20 cellular contexts compared by ENCODE assay signal in the genomic region with DNA sequence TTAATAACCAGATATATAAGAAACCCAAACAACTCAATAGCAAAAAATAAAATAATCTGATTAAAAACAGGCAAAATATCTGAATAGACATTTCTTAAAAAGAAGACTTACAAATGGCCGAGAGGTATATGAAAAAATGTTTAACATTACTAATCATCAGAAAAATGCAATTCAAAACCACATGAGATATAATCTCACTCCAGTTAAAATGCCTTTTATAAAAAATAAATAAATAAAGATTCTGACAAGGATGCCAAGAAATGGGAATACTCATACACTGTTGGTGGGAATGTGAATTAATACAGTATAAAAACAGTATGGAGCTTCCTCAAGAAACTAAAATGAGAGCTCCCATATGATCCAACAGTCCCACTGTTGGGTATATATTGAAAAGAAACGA. TPM values are rescaled to one million over a fixed set of nuclear protein-coding genes. Genes with fewer than 3 reads are reported as not detected.
DNase-seq lines count a peak whose midpoint lies in the region; ATAC-seq, FAIRE-seq and TF ChIP-seq lines count a peak whose summit lies in the region.
"Had no signal": no experiment of that assay in that cellular context is flagged by ENCODE, and none has a peak within 500 bp of the region (broad histone marks: within the 10 kb centered on the region; RNA-seq: fewer than 3 reads in every experiment).

No MANE protein-coding gene starts in this region.

- no peak for TF ChIP-seq RAD21 in K562 (CRISPR knock-in tag; conservative IDR thresholded peaks at IDR 0.05 in 1 of 2, IDR thresholded peaks at IDR 0.05 in 1 of 2)

- H3K4me2 ChIP-seq in PC-3 (ENCODE audit: low read length), result 0 out of 2 replicates have a peak overlapping the region, but pooled peaks have one; percentile 15
- H3K4me2 ChIP-seq in K562 (ENCODE audit: insufficient read depth, low read length), result no peak overlapping the region
- H3K4me2 ChIP-seq in neural progenitor cell, result no peak overlapping the region
- H3K4me2 ChIP-seq: BLaER1 treated with 17β-estradiol and CSF1 and Interleukin-3, amounts not matched to agents 10 nM and 100 nM had no signal

- in situ Hi-C loops in K562 (cut with MboI), result no loop called here

- peaks cover 34% of the 10 kb centered on the region for H3K4me1 ChIP-seq in PC-3 (ENCODE audit: insufficient read depth, low read length)
- peaks cover 9 to 22% of the 10 kb centered on the region in 2 experiments for H3K4me1 ChIP-seq in K562 (replicated peaks in 1 of 2; ENCODE audit: control insufficient read depth in 2 of 2, insufficient read depth in 2 of 2, low read length in 2 of 2)
- peaks cover 3% of the 10 kb centered on the region for H3K4me1 ChIP-seq in neural progenitor cell

- no peak for TF ChIP-seq POLR2A in K562 (conservative IDR thresholded peaks at IDR 0.05)

- no peak overlapping the region for H3K4me3 Mint-ChIP-seq in neural progenitor cell
- H3K4me3 Mint-ChIP-seq in activated naive CD4-positive, alpha-beta T cell treated with anti-CD3 and anti-CD28 coated beads for 36 hours, result no peak overlapping the region
- H3K4me3 Mint-ChIP-seq: CD4-positive, CD25-positive, alpha-beta regulatory T cell; H9 had no signal

- H3K27ac Mint-ChIP-seq in neural progenitor cell, result no peak overlapping the region
- H3K27ac Mint-ChIP-seq in activated naive CD4-positive, alpha-beta T cell treated with anti-CD3 and anti-CD28 coated beads for 36 hours, result no peak overlapping the region
- H3K27ac Mint-ChIP-seq: H9 had no signal

- BruUV-seq in PC-3 (replicated peaks; lab: Mats Ljungman, UMichigan) (no TSS peak), K562 (replicated peaks; lab: Mats Ljungman, UMichigan) (no TSS peak)

- H3K36me3 Mint-ChIP-seq in neural progenitor cell, result no peaks in the 10 kb centered on the region
- H3K36me3 Mint-ChIP-seq in activated naive CD4-positive, alpha-beta T cell treated with anti-CD3 and anti-CD28 coated beads for 36 hours (ENCODE audit: low read depth), result peaks cover 3% of the 10 kb centered on the region

- no peak overlapping the region for H3K9ac ChIP-seq in PC-3 (ENCODE audit: low read length)
- H3K9ac ChIP-seq in K562 (ENCODE audit: insufficient read depth in 1 of 2, low read depth in 2 of 2, low read length in 2 of 2), result no peak overlapping the region
- no peak overlapping the region for H3K9ac ChIP-seq in neural progenitor cell
- H3K9ac ChIP-seq: BLaER1 treated with 17β-estradiol and CSF1 and Interleukin-3, amounts not matched to agents 10 nM and 100 nM had no signal

- H3K4me3 ChIP-seq in PC-3 (ENCODE audit: low read length) (no peak overlapping the region), K562 (no peak overlapping the region), neural progenitor cell (no peak overlapping the region)
- H3K4me3 ChIP-seq: BLaER1 treated with 17β-estradiol and CSF1 and Interleukin-3, amounts not matched to agents 10 nM and 100 nM had no signal

- no peaks in the 10 kb centered on the region for H3K79me2 ChIP-seq in PC-3 (ENCODE audit: low read length)
- no peaks in the 10 kb centered on the region for H3K79me2 ChIP-seq in K562 (ENCODE audit: control insufficient read depth, insufficient read depth, low read length)
- H3K79me2 ChIP-seq in neural progenitor cell (ENCODE audit: low read depth), result no peaks in the 10 kb centered on the region

- intact Hi-C loops in PC-3 (cut with micrococcal nuclease) (loop anchor here (5.0 kb wide), 2 partner anchors 63 to 438 kb away; a partner anchor contains a TSS), K562 (cut with micrococcal nuclease) (no loop called here)
- intact Hi-C loops in activated naive CD4-positive, alpha-beta T cell treated with anti-CD3 and anti-CD28 coated beads for 36 hours (cut with micrococcal nuclease), result loop anchor here (5.0 kb wide), 1 partner anchor 48 kb away; no protein-coding TSS in a partner anchor

- H3K9me1 ChIP-seq in K562 (ENCODE audit: control insufficient read depth, insufficient read depth, low read length), result no peaks in the 10 kb centered on the region

- H2AFZ ChIP-seq in PC-3 (ENCODE audit: low read length), result no peak overlapping the region
- no peak overlapping the region for H2AFZ ChIP-seq in K562 (ENCODE audit: low read depth, low read length)
- no peak overlapping the region for H2AFZ ChIP-seq in neural progenitor cell (replicated peaks)

- H3K27me3 ChIP-seq in PC-3 (ENCODE audit: low read length), result no peaks in the 10 kb centered on the region
- no peaks in the 10 kb centered on the region for H3K27me3 ChIP-seq in K562 (ENCODE audit: control insufficient read depth in 2 of 2, insufficient read depth in 2 of 2, low read length in 2 of 2)
- no peaks in the 10 kb centered on the region for H3K27me3 ChIP-seq in neural progenitor cell
- H3K27me3 ChIP-seq: BLaER1 treated with 17β-estradiol and CSF1 and Interleukin-3, amounts not matched to agents 10 nM and 100 nM had no signal

- DNase-seq in A172 (ENCODE audit: low spot score) (peak; percentile 28), ELR (ENCODE audit: low read depth) (peak; percentile 66), PC-3 (peak; percentile 61), K562 (ENCODE audit: extremely low read depth in 1 of 4, low spot score in 3 of 4) (no peak), neural progenitor cell (ENCODE audit: low spot score) (no peak), HPDE6-E6E7 (ENCODE audit: extremely low spot score) (no peak), LoVo (ENCODE audit: low spot score) (no peak)
- DNase-seq in activated naive CD4-positive, alpha-beta T cell treated with anti-CD3 and anti-CD28 coated beads for 36 hours, result no peak
- DNase-seq: AML-193; CD4-positive, CD25-positive, alpha-beta regulatory T cell; DMS53; GDM1; GOT3; H9; KBM-7 had no signal

- CTCF ChIA-PET in PC-3 (lab: Charles Lee) (no interaction called here), K562 (lab: Yijun Ruan, JAX; ENCODE audit: low intra/inter-chr PET ratio) (no interaction called here)
- CTCF ChIA-PET in activated naive CD4-positive, alpha-beta T cell treated with anti-CD3 and anti-CD28 coated beads for 36 hours (lab: Charles Lee), result interaction anchor here (0.5 to 1.4 kb wide), 2 partner anchors 8 to 153 kb away, joined by 3 to 5 read pairs; no protein-coding TSS in a partner anchor

- 32% methylated on average over 2 of the region's 2 CpGs for WGBS in K562 (ENCODE audit: insufficient coverage, low coverage, missing lambda C conversion rate)

- FAIRE-seq in K562 (lab: Jason Lieb, UNC), result no peak
- FAIRE-seq: GM12892, GM19239 had no signal

- TF ChIP-seq CTCF in PC-3 (conservative IDR thresholded peaks at IDR 0.05; ENCODE audit: low read depth, low read length) (no peak), K562 (IDR thresholded peaks at IDR 0.05 in 2 of 3, conservative IDR thresholded peaks at IDR 0.05 in 1 of 3; ENCODE audit: insufficient read depth in 2 of 3, low read depth in 1 of 3, low read length in 3 of 3) (no peak), neural progenitor cell (IDR thresholded peaks at IDR 0.05) (no peak)

- H3K9me3 Mint-ChIP-seq in neural progenitor cell, result peaks cover 12% of the 10 kb centered on the region
- H3K9me3 Mint-ChIP-seq in activated naive CD4-positive, alpha-beta T cell treated with anti-CD3 and anti-CD28 coated beads for 36 hours, result peaks cover 11% of the 10 kb centered on the region

- no peaks in the 10 kb centered on the region for H4K20me1 ChIP-seq in PC-3 (ENCODE audit: low read length)
- H4K20me1 ChIP-seq in K562 (replicated peaks; ENCODE audit: control insufficient read depth, insufficient read depth, low read length), result no peaks in the 10 kb centered on the region
- no peaks in the 10 kb centered on the region for H4K20me1 ChIP-seq in neural progenitor cell (ENCODE audit: low read depth)
- H4K20me1 ChIP-seq: BLaER1 treated with 17β-estradiol and CSF1 and Interleukin-3, amounts not matched to agents 10 nM and 100 nM had no signal

- 0 out of 2 replicates have a peak, but pooled peaks cover 5% of the 10 kb centered on the region for H3K9me3 ChIP-seq in PC-3 (ENCODE audit: low read length)
- peaks cover 6% of the 10 kb centered on the region for H3K9me3 ChIP-seq in K562 (replicated peaks; ENCODE audit: control insufficient read depth, insufficient read depth, low read depth, low read length)
- H3K9me3 ChIP-seq in neural progenitor cell (ENCODE audit: low read depth), result no peaks in the 10 kb centered on the region

- peak; percentile 4; the same call in 1 of the 2 replicates for ATAC-seq in PC-3
- ATAC-seq in K562, result no peak

- POLR2A ChIA-PET in PC-3 (lab: Charles Lee; ENCODE audit: unreplicated experiment), result no interaction called here
- POLR2A ChIA-PET in K562 (lab: Yijun Ruan, JAX), result no interaction called here

- no peaks in the 10 kb centered on the region for H3K9me2 ChIP-seq in PC-3 (replicated peaks; ENCODE audit: low read length)

- no peaks in the 10 kb centered on the region for H3F3A ChIP-seq in PC-3 (ENCODE audit: low read length, unreplicated experiment)
- H3F3A ChIP-seq in neural progenitor cell (ENCODE audit: low read depth), result no peaks in the 10 kb centered on the region

- H3K36me3 ChIP-seq in PC-3 (ENCODE audit: low read depth, low read length) (no peaks in the 10 kb centered on the region), K562 (ENCODE audit: control insufficient read depth, insufficient read depth, low read length) (no peaks in the 10 kb centered on the region), neural progenitor cell (no peaks in the 10 kb centered on the region)

- peaks cover 2% of the 10 kb centered on the region for H3K4me1 Mint-ChIP-seq in neural progenitor cell
- H3K4me1 Mint-ChIP-seq in activated naive CD4-positive, alpha-beta T cell treated with anti-CD3 and anti-CD28 coated beads for 36 hours (ENCODE audit: low read depth), result peaks cover 30% of the 10 kb centered on the region

- TF ChIP-seq EP300 in K562 (IDR thresholded peaks at IDR 0.05; ENCODE audit: low read length), result no peak

- H3K27me3 Mint-ChIP-seq in neural progenitor cell (ENCODE audit: insufficient read depth, low read depth), result no peaks in the 10 kb centered on the region
- H3K27me3 Mint-ChIP-seq in activated naive CD4-positive, alpha-beta T cell treated with anti-CD3 and anti-CD28 coated beads for 36 hours (ENCODE audit: low read depth), result no peaks in the 10 kb centered on the region
- H3K27me3 Mint-ChIP-seq: CD4-positive, CD25-positive, alpha-beta regulatory T cell had no signal

- H3K27ac ChIP-seq in PC-3 (ENCODE audit: low read length) (no peak overlapping the region), K562 (ENCODE audit: extremely low read depth, low read depth, low read length) (no peak overlapping the region), neural progenitor cell (no peak overlapping the region)
- H3K27ac ChIP-seq: 22Rv1; BLaER1 treated with 17β-estradiol and CSF1 and Interleukin-3, amounts not matched to agents 10 nM and 100 nM had no signal

RNA-seq across cellular contexts. Expression of a gene that starts 33.9 kb away (rescaled TPM):
- 0.46 TPM in 1 of 2 replicates, not detected in the other for total RNA-seq in A172 (2014; rRNA removed; shearing (Covaris generic))
- total RNA-seq in PC-3 (2014; rRNA removed) (not detected in 2 replicates), K562 (2014; rRNA removed) (0.59 and 0.69 TPM in 2 replicates), K562 (2014; rRNA removed; fragmentation: Illumina TruSeq; extraction: Trizol) (0.73 and 1.3 TPM in 2 replicates), K562 (2015; rRNA removed; fragmentation: Illumina TruSeq; extraction: Trizol) (0.43 and 0.45 TPM in 2 replicates), K562 (2021) (0.89 and 0.91 TPM in 2 replicates), neural progenitor cell (ENCODE audit: low replicate concordance) (not detected in 2 replicates)
- 0.86 and 1.8 TPM in 2 replicates for total RNA-seq in K562 (2011; cell fraction: chromatin; rRNA removed; ENCODE audit: low replicate concordance)
- 1.1 and 1.3 TPM in 2 replicates for total RNA-seq in K562 (2011; cell fraction: nucleolus; rRNA removed)
- 1.6 and 2.1 TPM in 2 replicates for total RNA-seq in K562 (2011; cell fraction: nucleoplasm; rRNA removed)
- polyA plus RNA-seq in K562 (2011; rRNA removed) (0.18 and 0.40 TPM in 2 replicates), K562 (2014; fragmentation: Illumina TruSeq; extraction: Trizol) (0.73 and 1.2 TPM in 2 replicates), K562 (2014; fragmentation: Nextera tagmentation; extraction: Ambion mirVana) (under 1 TPM; 0.11 to 0.29 TPM), K562 (2014; rRNA removed) (0.15 and 1.1 TPM in 2 replicates)
- 0.16 and 0.21 TPM in 2 replicates for polyA plus RNA-seq in K562 (2011; cell fraction: cytosol; rRNA removed)
- polyA plus RNA-seq in K562 (2011; cell fraction: nucleus; rRNA removed), result 0.18 and 0.81 TPM in 2 replicates
- 0.50 and 0.60 TPM in 2 replicates for polyA plus RNA-seq in K562 (2012)
- 0.27 and 1.6 TPM in 2 replicates for polyA minus RNA-seq in K562 (2011; rRNA and poly(A)+ RNA removed)
- 1.5 TPM in 1 of 2 replicates, not detected in the other for polyA minus RNA-seq in K562 (2011; cell fraction: cytosol; rRNA and poly(A)+ RNA removed)
- polyA minus RNA-seq in K562 (2011; cell fraction: nucleus; rRNA and poly(A)+ RNA removed), result 0.22 and 1.3 TPM in 2 replicates
- total RNA-seq in activated naive CD4-positive, alpha-beta T cell treated with anti-CD3 and anti-CD28 coated beads for 36 hours, result not detected
- total RNA-seq: Daoy, H9 had no signal
- polyA plus RNA-seq: CD4-positive, CD25-positive, alpha-beta regulatory T cell had no signal

RNA-seq across cellular contexts. Expression of a gene that starts 47.6 kb away (rescaled TPM):
- 0.24 and 1.9 TPM in 2 replicates for total RNA-seq in A172 (2014; rRNA removed; shearing (Covaris generic))
- total RNA-seq in PC-3 (2014; rRNA removed) (0.58 TPM in 1 of 2 replicates, not detected in the other), K562 (2014; rRNA removed) (not detected in 2 replicates), K562 (2014; rRNA removed; fragmentation: Illumina TruSeq; extraction: Trizol) (not detected in 2 replicates), K562 (2015; rRNA removed; fragmentation: Illumina TruSeq; extraction: Trizol) (not detected in 2 replicates), K562 (2021) (not detected in 2 replicates), neural progenitor cell (ENCODE audit: low replicate concordance) (not detected in 2 replicates)
- not detected in 2 replicates for total RNA-seq in K562 (2011; cell fraction: chromatin; rRNA removed; ENCODE audit: low replicate concordance)
- not detected in 2 replicates for total RNA-seq in K562 (2011; cell fraction: nucleolus; rRNA removed)
- not detected in 2 replicates for total RNA-seq in K562 (2011; cell fraction: nucleoplasm; rRNA removed)
- polyA plus RNA-seq in K562 (2011; rRNA removed) (not detected in 2 replicates), K562 (2014; fragmentation: Illumina TruSeq; extraction: Trizol) (not detected in 2 replicates), K562 (2014; fragmentation: Nextera tagmentation; extraction: Ambion mirVana) (not detected), K562 (2014; rRNA removed) (not detected in 2 replicates)
- not detected in 2 replicates for polyA plus RNA-seq in K562 (2011; cell fraction: cytosol; rRNA removed)
- polyA plus RNA-seq in K562 (2011; cell fraction: nucleus; rRNA removed), result not detected in 2 replicates
- not detected in 2 replicates for polyA plus RNA-seq in K562 (2012)
- polyA minus RNA-seq in K562 (2011; rRNA and poly(A)+ RNA removed), result not detected in 2 replicates
- polyA minus RNA-seq in K562 (2011; cell fraction: cytosol; rRNA and poly(A)+ RNA removed), result not detected in 2 replicates
- not detected in 2 replicates for polyA minus RNA-seq in K562 (2011; cell fraction: nucleus; rRNA and poly(A)+ RNA removed)
- total RNA-seq in activated naive CD4-positive, alpha-beta T cell treated with anti-CD3 and anti-CD28 coated beads for 36 hours, result not detected
- total RNA-seq: CD4-positive, CD25-positive, alpha-beta regulatory T cell; H9 had no signal
- polyA plus RNA-seq: CD4-positive, CD25-positive, alpha-beta regulatory T cell had no signal

Comparison
In these comparisons a context has a peak if more than half of its experiments do, and no peak if none do; other contexts are left out.
1. DNase-seq: peak in A172 (single experiment), ELR (single experiment) and PC-3 (single experiment); none in K562 (0 of 4), neural progenitor cell (single experiment), HPDE6-E6E7 (single experiment), LoVo (single experiment) and activated naive CD4-positive, alpha-beta T cell treated with anti-CD3 and anti-CD28 coated beads for 36 hours (single experiment).